Comparison of ENCODE assay signal across 13 cellular contexts in the genomic region with DNA sequence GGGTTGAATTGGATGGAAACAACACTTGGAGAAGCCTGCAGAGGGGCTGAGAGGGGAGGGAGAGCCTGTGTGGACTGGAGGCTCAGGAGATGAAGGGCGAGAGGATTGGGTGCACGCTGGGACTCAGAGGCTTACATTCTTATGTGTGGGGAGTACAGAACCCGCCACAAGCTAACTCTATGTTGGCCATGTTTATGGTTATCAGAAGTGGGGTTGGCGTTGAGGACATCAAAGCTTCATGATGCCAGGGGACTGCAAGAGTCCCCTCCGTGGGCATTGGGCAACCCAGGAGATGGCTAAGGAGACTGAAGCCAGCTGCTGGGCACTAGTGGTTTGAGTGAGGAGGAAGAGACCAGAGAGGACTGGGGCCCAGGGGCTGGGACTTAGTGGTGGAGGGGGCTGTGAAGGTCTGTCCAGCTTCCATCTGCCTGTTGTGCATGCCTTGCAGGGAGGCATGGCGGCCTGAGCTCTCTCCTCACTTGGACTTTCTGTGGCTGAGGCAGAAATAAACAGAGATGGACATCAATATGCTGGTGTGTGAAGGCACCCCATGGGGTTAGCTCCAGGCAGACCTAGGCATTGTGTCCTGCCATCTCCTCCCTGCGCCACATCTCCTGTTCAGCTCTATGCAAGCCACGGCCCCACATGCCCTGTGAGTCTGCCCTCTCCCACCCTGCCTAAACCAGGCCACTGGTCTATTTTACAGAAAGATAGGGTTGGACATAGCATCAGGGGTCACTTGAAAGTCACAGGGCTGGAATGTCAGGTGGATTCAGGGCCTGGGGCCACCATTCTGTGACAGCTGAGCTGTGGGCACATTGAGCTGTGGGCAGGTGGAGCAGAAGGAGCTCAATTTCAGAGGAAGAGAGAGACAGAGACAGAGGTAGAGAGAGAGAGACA.
DNase-seq lines count a peak whose midpoint lies in the region; ATAC-seq and TF ChIP-seq lines count a peak whose summit lies in the region.
"Had no signal": no experiment of that assay in that cellular context is flagged by ENCODE, and none has a peak within 500 bp of the region (broad histone marks: within the 10 kb centered on the region; RNA-seq: fewer than 3 reads in every experiment).

No MANE protein-coding gene starts in this region.

- no peak for TF ChIP-seq CTCF in right atrium auricular region (IDR thresholded peaks at IDR 0.05)
- TF ChIP-seq CTCF in coronary artery (IDR thresholded peaks at IDR 0.05): no peak
- no peak for TF ChIP-seq CTCF in lung (IDR thresholded peaks at IDR 0.05; ENCODE audit: control extremely low read depth, extremely low read depth)

- WGBS in lung, 2 donors: 79 to 94% methylated on average over 8 of the region's 8 CpGs

- peak; percentile 49 for DNase-seq in right atrium auricular region (ENCODE audit: low spot score)
- DNase-seq in left cardiac atrium: no peak
- peak; percentile 53 for DNase-seq in coronary artery (ENCODE audit: low spot score)
- peak; percentile 22 for DNase-seq in lung (ENCODE audit: low spot score)
- DNase-seq in dedifferentiated amniotic fluid mesenchymal stem cell (ENCODE audit: extremely low spot score): no peak
- no peak for DNase-seq in T1000 (lab: John Stamatoyannopoulos, UW)
- DNase-seq: CD8-positive, alpha-beta T cell; COR-L47; DMS153; DMS79 treated with DMSO at 0.1 percent for 48 hours; EL had no signal

- H3K4me3 ChIP-seq in right atrium auricular region (no peak overlapping the region), coronary artery (no peak overlapping the region), lung (no peak overlapping the region)
- H3K4me3 ChIP-seq: HAP-1 had no signal

- no peaks in the 10 kb centered on the region for H3K36me3 ChIP-seq in right atrium auricular region
- H3K36me3 ChIP-seq in lung (ENCODE audit: control insufficient read depth in 2 of 2, insufficient read depth in 2 of 2, low read length in 2 of 2): no peaks in the 10 kb centered on the region
- H3K36me3 ChIP-seq: HAP-1 had no signal

- no peaks in the 10 kb centered on the region for H3K9me3 ChIP-seq in right atrium auricular region
- H3K9me3 ChIP-seq in lung (ENCODE audit: control insufficient read depth in 2 of 2, insufficient read depth in 1 of 2, low read length in 1 of 2): peaks cover 0 to 4% of the 10 kb centered on the region in 2 donors
- H3K9me3 ChIP-seq: HAP-1 had no signal

- H3K27ac ChIP-seq in right atrium auricular region (no peak overlapping the region), coronary artery (no peak overlapping the region), lung (ENCODE audit: low read depth in 1 of 2, low read length in 1 of 2) (no peak overlapping the region)

- ATAC-seq in left cardiac atrium: no peak
- ATAC-seq in lung (ENCODE audit: insufficient read depth, low FRiP score): no peak
- ATAC-seq in GM19351 (IDR thresholded peaks at IDR 0.05; ENCODE audit: unreplicated experiment): no peak
- ATAC-seq: CD8-positive, alpha-beta T cell had no signal

- H3K27me3 ChIP-seq in right atrium auricular region (no peaks in the 10 kb centered on the region), lung (ENCODE audit: control insufficient read depth, insufficient read depth) (peaks cover 5% of the 10 kb centered on the region)

- no peaks in the 10 kb centered on the region for H3K4me1 ChIP-seq in right atrium auricular region
- no peaks in the 10 kb centered on the region for H3K4me1 ChIP-seq in lung (ENCODE audit: control insufficient read depth in 2 of 2, insufficient read depth in 2 of 2, low read length in 2 of 2)
- H3K4me1 ChIP-seq: HAP-1 had no signal

- intact Hi-C loops in left cardiac atrium (cut with DNase I): no loop called here

Comparison
In these comparisons a context has a peak if more than half of its experiments do, and no peak if none do; other contexts are left out.
1. DNase-seq: peak in right atrium auricular region (single experiment), coronary artery (single experiment) and lung (single experiment); none in left cardiac atrium (single experiment), dedifferentiated amniotic fluid mesenchymal stem cell (single experiment) and T1000 (single experiment).